9 cellular contexts compared by ENCODE assay signal in genomic region chr7:139361523-139361922, GRCh38. TPM values are rescaled to one million over a fixed set of nuclear protein-coding genes. Genes with fewer than 3 reads are reported as not detected.
A peak's percentile ranks its signal among the peaks of the same experiment; 100 is the strongest.
DNase-seq lines count a peak whose midpoint lies in the region; ATAC-seq, FAIRE-seq and TF ChIP-seq lines count a peak whose summit lies in the region.
"Had no signal": no experiment of that assay in that cellular context is flagged by ENCODE, and none has a peak within 500 bp of the region (broad histone marks: within the 10 kb centered on the region; RNA-seq: fewer than 3 reads in every experiment).

No MANE protein-coding gene starts in this region.

- CTCF ChIA-PET in A549 (lab: Yijun Ruan, JAX), result no interaction called here

- H3K36me3 ChIP-seq in brain microvascular endothelial cell (replicated peaks) (peaks cover 3% of the 10 kb centered on the region), mucosa of rectum (ENCODE audit: control insufficient read depth in 2 of 2, insufficient read depth in 2 of 2, low read length in 2 of 2) (peaks cover 8 to 11% of the 10 kb centered on the region in 2 donors)

- H3K9ac ChIP-seq in mucosa of rectum (ENCODE audit: low read depth in 1 of 2, low read length in 2 of 2), result peak overlapping the region; percentile 92 to 100

- 38% methylated on average over 3 of the region's 3 CpGs for WGBS in A549 (ENCODE audit: missing lambda C conversion rate)

- in situ Hi-C loops in brain microvascular endothelial cell (cut with HindIII; ENCODE audit: low pct_ligation_motif_present, low sequenced_read_pairs), result no loop called here

- H3K27ac ChIP-seq in A549 (peak overlapping the region; percentile 24 to 99; a peak in 3 of 6 replicates), brain microvascular endothelial cell (no peak overlapping the region), mucosa of rectum (ENCODE audit: low read depth in 2 of 2, low read length in 2 of 2) (no peak overlapping the region)

- FAIRE-seq in A549 (lab: Jason Lieb, UNC), result no peak

- TF ChIP-seq CTCF in A549 (IDR thresholded peaks at IDR 0.05), result no peak
- TF ChIP-seq CTCF in brain microvascular endothelial cell (IDR thresholded peaks at IDR 0.05; ENCODE audit: low read depth, low read length, missing control alignments), result no peak

- H3K4me3 ChIP-seq in A549 (peak overlapping the region; percentile 97), brain microvascular endothelial cell (ENCODE audit: low read depth, low read length) (peak overlapping the region; percentile 93), mucosa of rectum (ENCODE audit: low read length in 2 of 2) (peak overlapping the region in 1 of 2 donors; percentile 90)
- H3K4me3 ChIP-seq: lung had no signal

- TF ChIP-seq POLR2A in A549 (IDR thresholded peaks at IDR 0.05; ENCODE audit: low read length), result no peak

- TF ChIP-seq RAD21 in A549 (conservative IDR thresholded peaks at IDR 0.05 in 1 of 2, IDR thresholded peaks at IDR 0.05 in 1 of 2), result no peak

- H3K9me3 ChIP-seq in A549 (no peaks in the 10 kb centered on the region), mucosa of rectum (ENCODE audit: control insufficient read depth in 2 of 2, low read length in 2 of 2) (no peaks in the 10 kb centered on the region)

- peak overlapping the region; percentile 82 for H3K4me2 ChIP-seq in A549

- H3K4me1 ChIP-seq in A549 (peaks cover 30% of the 10 kb centered on the region), mucosa of rectum (ENCODE audit: control insufficient read depth in 2 of 2, insufficient read depth in 2 of 2, low read length in 2 of 2) (peaks cover 12 to 14% of the 10 kb centered on the region in 2 donors)

- H3K27me3 ChIP-seq in brain microvascular endothelial cell (replicated peaks), result no peaks in the 10 kb centered on the region
- H3K27me3 ChIP-seq in mucosa of rectum (ENCODE audit: control insufficient read depth in 2 of 2, insufficient read depth in 2 of 2, low read length in 2 of 2), result no peaks in the 10 kb centered on the region

- TF ChIP-seq EP300 in A549 (IDR thresholded peaks at IDR 0.05), result no peak

- no peak for DNase-seq in A549 (ENCODE audit: low read depth in 1 of 2, low spot score in 1 of 2)
- peak; percentile 13 for DNase-seq in HT-29 (ENCODE audit: low spot score)
- DNase-seq in brain microvascular endothelial cell, result no peak
- no peak for DNase-seq in NCI-H345 treated with DMSO at 0.1 percent for 48 hours (lab: John Stamatoyannopoulos, UW; ENCODE audit: unreplicated experiment)
- DNase-seq in DMS79 treated with DMSO at 0.1 percent for 48 hours (lab: John Stamatoyannopoulos, UW), result no peak

- no peak for ATAC-seq in A549
- ATAC-seq in GM21447 (IDR thresholded peaks at IDR 0.05; ENCODE audit: unreplicated experiment), result no peak
- no peak for ATAC-seq in GM21515 (IDR thresholded peaks at IDR 0.05; ENCODE audit: unreplicated experiment)

- POLR2A ChIA-PET in A549 (lab: Yijun Ruan, JAX), result no interaction called here

TF ChIP-seq in A549, 52 proteins besides CTCF, POLR2A, EP300 and RAD21:
- no peak for TF ChIP-seq MYC (IDR thresholded peaks at IDR 0.05; ENCODE audit: borderline replicate concordance, low read length)

RNA-seq across cellular contexts. Expression of gene LUC7L2, which starts 1.8 kb away (rescaled TPM):
- polyA plus RNA-seq in A549 (2011; rRNA removed), result 49.5 and 75.7 TPM in 2 replicates
- polyA plus RNA-seq in A549 (2012; cell fraction: cytosol; rRNA removed), result 26.6 and 39.9 TPM in 2 replicates
- polyA plus RNA-seq in A549 (2012; cell fraction: nucleus; rRNA removed), result 33.5 and 60.9 TPM in 2 replicates
- 47.8 to 50.0 TPM (median 49.5 TPM) in 3 replicates for polyA plus RNA-seq in A549 (2017; fragmentation: RNase III; extraction: RNeasy Plus Mini Kit Qiagen cat#74134 plus additional on column Dnase treatment)
- polyA minus RNA-seq in A549 (2011; rRNA and poly(A)+ RNA removed), result 17.9 and 21.6 TPM in 2 replicates
- 178 and 201 TPM in 2 replicates for total RNA-seq in HT-29 (2014; rRNA removed; shearing (Covaris generic))

RNA-seq across cellular contexts. Expression of gene FMC1, which starts 20.4 kb away (rescaled TPM):
- polyA plus RNA-seq in A549 (2011; rRNA removed) (21.1 and 23.4 TPM in 2 replicates), A549 (2017; fragmentation: RNase III; extraction: RNeasy Plus Mini Kit Qiagen cat#74134 plus additional on column Dnase treatment) (18.9 to 22.4 TPM (median 20.5 TPM) in 3 replicates)
- 40.5 and 43.6 TPM in 2 replicates for polyA plus RNA-seq in A549 (2012; cell fraction: cytosol; rRNA removed)
- polyA plus RNA-seq in A549 (2012; cell fraction: nucleus; rRNA removed), result 17.6 and 23.0 TPM in 2 replicates
- 4.8 and 10.5 TPM in 2 replicates for polyA minus RNA-seq in A549 (2011; rRNA and poly(A)+ RNA removed)
- 16.5 and 19.4 TPM in 2 replicates for total RNA-seq in HT-29 (2014; rRNA removed; shearing (Covaris generic))

Comparison
In these comparisons a context has a peak if more than half of its experiments do, and no peak if none do; other contexts are left out.
1. H3K27ac ChIP-seq: peak in A549 (2 of 2); none in brain microvascular endothelial cell (single experiment) and mucosa of rectum (0 of 2).